Comparison of ENCODE assay signal across 2 cellular contexts in the genomic region with DNA sequence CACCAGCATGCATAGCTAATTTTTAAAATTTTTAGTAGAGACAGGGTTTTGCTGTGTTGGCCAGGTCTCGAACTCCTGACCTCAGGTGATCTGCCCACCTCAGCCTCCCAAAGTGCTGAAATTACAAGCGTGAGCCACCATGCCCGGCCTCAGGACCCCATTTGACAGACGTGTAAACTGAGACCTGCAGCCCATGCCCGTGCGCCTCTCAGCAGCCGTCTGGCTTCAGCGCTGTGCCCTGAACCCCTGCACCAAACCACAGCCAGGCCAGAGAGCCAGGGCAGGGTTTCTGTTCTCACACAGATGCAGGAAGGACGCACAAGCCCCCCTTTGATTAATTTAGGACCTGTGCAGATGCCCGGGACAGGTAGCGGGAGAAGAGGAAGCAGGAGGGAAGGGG.
TF ChIP-seq lines count a peak whose summit lies in the region.

No MANE protein-coding gene starts in this region.

TF ChIP-seq in GM12878, 131 proteins besides CTCF, POLR2A, EP300 and RAD21:
- no peak for TF ChIP-seq RB1 (IDR thresholded peaks at IDR 0.05; ENCODE audit: borderline replicate concordance)
- TF ChIP-seq, protein P1, sequence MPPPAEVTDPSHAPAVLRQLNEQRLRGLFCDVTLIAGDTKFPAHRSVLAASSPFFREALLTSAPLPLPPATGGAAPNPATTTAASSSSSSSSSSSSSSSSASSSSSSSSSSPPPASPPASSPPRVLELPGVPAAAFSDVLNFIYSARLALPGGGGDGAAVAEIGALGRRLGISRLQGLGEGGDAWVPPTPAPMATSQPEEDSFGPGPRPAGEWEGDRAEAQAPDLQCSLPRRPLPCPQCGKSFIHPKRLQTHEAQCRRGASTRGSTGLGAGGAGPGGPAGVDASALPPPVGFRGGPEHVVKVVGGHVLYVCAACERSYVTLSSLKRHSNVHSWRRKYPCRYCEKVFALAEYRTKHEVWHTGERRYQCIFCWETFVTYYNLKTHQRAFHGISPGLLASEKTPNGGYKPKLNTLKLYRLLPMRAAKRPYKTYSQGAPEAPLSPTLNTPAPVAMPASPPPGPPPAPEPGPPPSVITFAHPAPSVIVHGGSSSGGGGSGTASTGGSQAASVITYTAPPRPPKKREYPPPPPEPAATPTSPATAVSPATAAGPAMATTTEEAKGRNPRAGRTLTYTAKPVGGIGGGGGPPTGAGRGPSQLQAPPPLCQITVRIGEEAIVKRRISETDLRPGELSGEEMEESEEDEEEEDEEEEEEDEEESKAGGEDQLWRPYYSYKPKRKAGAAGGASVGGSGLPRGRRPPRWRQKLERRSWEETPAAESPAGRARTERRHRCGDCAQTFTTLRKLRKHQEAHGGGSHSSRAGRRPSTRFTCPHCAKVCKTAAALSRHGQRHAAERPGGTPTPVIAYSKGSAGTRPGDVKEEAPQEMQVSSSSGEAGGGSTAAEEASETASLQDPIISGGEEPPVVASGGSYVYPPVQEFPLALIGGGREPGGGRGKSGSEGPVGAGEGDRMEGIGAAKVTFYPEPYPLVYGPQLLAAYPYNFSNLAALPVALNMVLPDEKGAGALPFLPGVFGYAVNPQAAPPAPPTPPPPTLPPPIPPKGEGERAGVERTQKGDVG (CRISPR knock-in tag; IDR thresholded peaks at IDR 0.05): no peak
- no peak for TF ChIP-seq SPI1 (IDR thresholded peaks at IDR 0.05; ENCODE audit: borderline replicate concordance, insufficient read depth, low read depth, low read length)
- no peak for TF ChIP-seq SMAD5 (IDR thresholded peaks at IDR 0.05; ENCODE audit: low read depth)
- TF ChIP-seq HDGF (IDR thresholded peaks at IDR 0.05): no peak
- no peak for TF ChIP-seq SUZ12 (IDR thresholded peaks at IDR 0.05; ENCODE audit: unreplicated experiment)
- TF ChIP-seq BMI1 (IDR thresholded peaks at IDR 0.05; ENCODE audit: borderline replicate concordance): 0 out of 2 replicates have a peak, but pooled peaks have one; percentile 10
- TF ChIP-seq, protein P2, sequence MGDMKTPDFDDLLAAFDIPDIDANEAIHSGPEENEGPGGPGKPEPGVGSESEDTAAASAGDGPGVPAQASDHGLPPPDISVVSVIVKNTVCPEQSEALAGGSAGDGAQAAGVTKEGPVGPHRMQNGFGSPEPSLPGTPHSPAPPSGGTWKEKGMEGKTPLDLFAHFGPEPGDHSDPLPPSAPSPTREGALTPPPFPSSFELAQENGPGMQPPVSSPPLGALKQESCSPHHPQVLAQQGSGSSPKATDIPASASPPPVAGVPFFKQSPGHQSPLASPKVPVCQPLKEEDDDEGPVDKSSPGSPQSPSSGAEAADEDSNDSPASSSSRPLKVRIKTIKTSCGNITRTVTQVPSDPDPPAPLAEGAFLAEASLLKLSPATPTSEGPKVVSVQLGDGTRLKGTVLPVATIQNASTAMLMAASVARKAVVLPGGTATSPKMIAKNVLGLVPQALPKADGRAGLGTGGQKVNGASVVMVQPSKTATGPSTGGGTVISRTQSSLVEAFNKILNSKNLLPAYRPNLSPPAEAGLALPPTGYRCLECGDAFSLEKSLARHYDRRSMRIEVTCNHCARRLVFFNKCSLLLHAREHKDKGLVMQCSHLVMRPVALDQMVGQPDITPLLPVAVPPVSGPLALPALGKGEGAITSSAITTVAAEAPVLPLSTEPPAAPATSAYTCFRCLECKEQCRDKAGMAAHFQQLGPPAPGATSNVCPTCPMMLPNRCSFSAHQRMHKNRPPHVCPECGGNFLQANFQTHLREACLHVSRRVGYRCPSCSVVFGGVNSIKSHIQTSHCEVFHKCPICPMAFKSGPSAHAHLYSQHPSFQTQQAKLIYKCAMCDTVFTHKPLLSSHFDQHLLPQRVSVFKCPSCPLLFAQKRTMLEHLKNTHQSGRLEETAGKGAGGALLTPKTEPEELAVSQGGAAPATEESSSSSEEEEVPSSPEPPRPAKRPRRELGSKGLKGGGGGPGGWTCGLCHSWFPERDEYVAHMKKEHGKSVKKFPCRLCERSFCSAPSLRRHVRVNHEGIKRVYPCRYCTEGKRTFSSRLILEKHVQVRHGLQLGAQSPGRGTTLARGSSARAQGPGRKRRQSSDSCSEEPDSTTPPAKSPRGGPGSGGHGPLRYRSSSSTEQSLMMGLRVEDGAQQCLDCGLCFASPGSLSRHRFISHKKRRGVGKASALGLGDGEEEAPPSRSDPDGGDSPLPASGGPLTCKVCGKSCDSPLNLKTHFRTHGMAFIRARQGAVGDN (IDR thresholded peaks at IDR 0.05): no peak
- TF ChIP-seq TAF1 (IDR thresholded peaks at IDR 0.05; ENCODE audit: borderline replicate concordance, low read depth, low read length): no peak
- TF ChIP-seq POLR2AphosphoS5 (IDR thresholded peaks at IDR 0.05; ENCODE audit: low read length): 0 out of 2 replicates have a peak, but pooled peaks have one; percentile 6

TF ChIP-seq in SK-N-SH treated with all-trans-retinoic acid at 6 μM for 48 hours, 23 proteins besides CTCF, POLR2A, EP300 and RAD21:
- TF ChIP-seq ISL1 (CRISPR knock-in tag; IDR thresholded peaks at IDR 0.05): no peak
- TF ChIP-seq, protein P3, sequence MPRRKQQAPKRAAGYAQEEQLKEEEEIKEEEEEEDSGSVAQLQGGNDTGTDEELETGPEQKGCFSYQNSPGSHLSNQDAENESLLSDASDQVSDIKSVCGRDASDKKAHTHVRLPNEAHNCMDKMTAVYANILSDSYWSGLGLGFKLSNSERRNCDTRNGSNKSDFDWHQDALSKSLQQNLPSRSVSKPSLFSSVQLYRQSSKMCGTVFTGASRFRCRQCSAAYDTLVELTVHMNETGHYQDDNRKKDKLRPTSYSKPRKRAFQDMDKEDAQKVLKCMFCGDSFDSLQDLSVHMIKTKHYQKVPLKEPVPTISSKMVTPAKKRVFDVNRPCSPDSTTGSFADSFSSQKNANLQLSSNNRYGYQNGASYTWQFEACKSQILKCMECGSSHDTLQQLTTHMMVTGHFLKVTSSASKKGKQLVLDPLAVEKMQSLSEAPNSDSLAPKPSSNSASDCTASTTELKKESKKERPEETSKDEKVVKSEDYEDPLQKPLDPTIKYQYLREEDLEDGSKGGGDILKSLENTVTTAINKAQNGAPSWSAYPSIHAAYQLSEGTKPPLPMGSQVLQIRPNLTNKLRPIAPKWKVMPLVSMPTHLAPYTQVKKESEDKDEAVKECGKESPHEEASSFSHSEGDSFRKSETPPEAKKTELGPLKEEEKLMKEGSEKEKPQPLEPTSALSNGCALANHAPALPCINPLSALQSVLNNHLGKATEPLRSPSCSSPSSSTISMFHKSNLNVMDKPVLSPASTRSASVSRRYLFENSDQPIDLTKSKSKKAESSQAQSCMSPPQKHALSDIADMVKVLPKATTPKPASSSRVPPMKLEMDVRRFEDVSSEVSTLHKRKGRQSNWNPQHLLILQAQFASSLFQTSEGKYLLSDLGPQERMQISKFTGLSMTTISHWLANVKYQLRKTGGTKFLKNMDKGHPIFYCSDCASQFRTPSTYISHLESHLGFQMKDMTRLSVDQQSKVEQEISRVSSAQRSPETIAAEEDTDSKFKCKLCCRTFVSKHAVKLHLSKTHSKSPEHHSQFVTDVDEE (CRISPR knock-in tag; IDR thresholded peaks at IDR 0.05): no peak
- no peak for TF ChIP-seq TOX (CRISPR knock-in tag; IDR thresholded peaks at IDR 0.05; ENCODE audit: borderline replicate concordance)
- TF ChIP-seq ZNF565 (CRISPR knock-in tag; conservative IDR thresholded peaks at IDR 0.05; ENCODE audit: low read depth): no peak
- TF ChIP-seq, protein P4, sequence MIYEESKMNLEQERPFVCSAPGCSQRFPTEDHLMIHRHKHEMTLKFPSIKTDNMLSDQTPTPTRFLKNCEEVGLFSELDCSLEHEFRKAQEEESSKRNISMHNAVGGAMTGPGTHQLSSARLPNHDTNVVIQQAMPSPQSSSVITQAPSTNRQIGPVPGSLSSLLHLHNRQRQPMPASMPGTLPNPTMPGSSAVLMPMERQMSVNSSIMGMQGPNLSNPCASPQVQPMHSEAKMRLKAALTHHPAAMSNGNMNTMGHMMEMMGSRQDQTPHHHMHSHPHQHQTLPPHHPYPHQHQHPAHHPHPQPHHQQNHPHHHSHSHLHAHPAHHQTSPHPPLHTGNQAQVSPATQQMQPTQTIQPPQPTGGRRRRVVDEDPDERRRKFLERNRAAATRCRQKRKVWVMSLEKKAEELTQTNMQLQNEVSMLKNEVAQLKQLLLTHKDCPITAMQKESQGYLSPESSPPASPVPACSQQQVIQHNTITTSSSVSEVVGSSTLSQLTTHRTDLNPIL (CRISPR knock-in tag; IDR thresholded peaks at IDR 0.05; ENCODE audit: low read depth): no peak
- no peak for TF ChIP-seq OSR1 (CRISPR knock-in tag; IDR thresholded peaks at IDR 0.05)
- TF ChIP-seq, protein P5, sequence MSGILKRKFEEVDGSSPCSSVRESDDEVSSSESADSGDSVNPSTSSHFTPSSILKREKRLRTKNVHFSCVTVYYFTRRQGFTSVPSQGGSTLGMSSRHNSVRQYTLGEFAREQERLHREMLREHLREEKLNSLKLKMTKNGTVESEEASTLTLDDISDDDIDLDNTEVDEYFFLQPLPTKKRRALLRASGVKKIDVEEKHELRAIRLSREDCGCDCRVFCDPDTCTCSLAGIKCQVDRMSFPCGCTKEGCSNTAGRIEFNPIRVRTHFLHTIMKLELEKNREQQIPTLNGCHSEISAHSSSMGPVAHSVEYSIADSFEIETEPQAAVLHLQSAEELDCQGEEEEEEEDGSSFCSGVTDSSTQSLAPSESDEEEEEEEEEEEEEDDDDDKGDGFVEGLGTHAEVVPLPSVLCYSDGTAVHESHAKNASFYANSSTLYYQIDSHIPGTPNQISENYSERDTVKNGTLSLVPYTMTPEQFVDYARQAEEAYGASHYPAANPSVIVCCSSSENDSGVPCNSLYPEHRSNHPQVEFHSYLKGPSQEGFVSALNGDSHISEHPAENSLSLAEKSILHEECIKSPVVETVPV (CRISPR knock-in tag; IDR thresholded peaks at IDR 0.05): no peak
- TF ChIP-seq CSDC2 (CRISPR knock-in tag; IDR thresholded peaks at IDR 0.05): no peak
- TF ChIP-seq SNAI2 (CRISPR knock-in tag; IDR thresholded peaks at IDR 0.05): no peak
- TF ChIP-seq ESRRG (CRISPR knock-in tag; IDR thresholded peaks at IDR 0.05): no peak
TF ChIP-seq in SK-N-SH treated with all-trans-retinoic acid at 6 μM for 48 hours: peak in this region for 0.
